ENCODE assay signal across 12 cellular contexts in the genomic region with DNA sequence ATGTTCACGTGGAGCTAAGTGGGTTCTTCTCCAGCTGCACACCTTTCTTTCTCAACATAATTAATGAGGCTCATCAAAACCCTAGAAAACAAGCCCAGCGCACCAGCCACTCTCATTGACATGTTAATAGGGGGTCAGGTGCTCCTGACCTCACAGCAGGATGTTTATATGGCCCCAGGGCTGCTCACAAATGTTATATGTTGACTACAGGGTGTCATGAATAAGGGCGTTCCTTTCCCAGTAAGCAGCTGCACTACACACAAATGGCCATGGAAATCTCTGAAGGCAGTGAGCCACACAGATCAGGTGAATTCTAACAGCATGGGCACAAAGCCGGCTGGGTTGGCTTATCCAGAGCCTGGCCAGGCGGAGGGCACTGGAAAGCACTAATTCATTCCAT.
DNase-seq lines count a peak whose midpoint lies in the region; ATAC-seq and TF ChIP-seq lines count a peak whose summit lies in the region.
"Had no signal": no experiment of that assay in that cellular context is flagged by ENCODE, and none has a peak within 500 bp of the region (broad histone marks: within the 10 kb centered on the region; RNA-seq: fewer than 3 reads in every experiment).

No MANE protein-coding gene starts in this region.

- H3K27me3 Mint-ChIP-seq in progenitor cell of endocrine pancreas: no peaks in the 10 kb centered on the region

- no peaks in the 10 kb centered on the region for H3K27me3 ChIP-seq in HUES64 (ENCODE audit: insufficient read depth, low read length)

- H3K9me3 ChIP-seq in HUES64 (ENCODE audit: insufficient read depth, low read depth, low read length): peaks cover 4% of the 10 kb centered on the region; the same call in 1 of the 2 replicates

- H3K4me1 Mint-ChIP-seq in progenitor cell of endocrine pancreas (ENCODE audit: low read depth): peaks cover 11% of the 10 kb centered on the region

- peaks cover 4% of the 10 kb centered on the region for H3K9me3 Mint-ChIP-seq in progenitor cell of endocrine pancreas (ENCODE audit: low read depth)
- H3K9me3 Mint-ChIP-seq: natural killer cell had no signal

- TF ChIP-seq CTCF in progenitor cell of endocrine pancreas (IDR thresholded peaks at IDR 0.05; ENCODE audit: unreplicated experiment): no peak

- WGBS in HUES64: 17% methylated on average over 5 of the region's 5 CpGs

- ATAC-seq in GM18498 (IDR thresholded peaks at IDR 0.05; ENCODE audit: unreplicated experiment): no peak

- H3K4me3 Mint-ChIP-seq in progenitor cell of endocrine pancreas (ENCODE audit: low read depth): no peak overlapping the region
- H3K4me3 Mint-ChIP-seq: natural killer cell had no signal

- peaks cover 23% of the 10 kb centered on the region for H3K4me1 ChIP-seq in HUES64 (ENCODE audit: insufficient read depth, low read length)

- peak; percentile 90 for DNase-seq in NCI-H2171 treated with DMSO at 0.1 percent for 48 hours (lab: John Stamatoyannopoulos, UW)
- peak; percentile 28 for DNase-seq in cerebellum (ENCODE audit: low spot score)
- DNase-seq in progenitor cell of endocrine pancreas (ENCODE audit: low spot score, unreplicated experiment): no peak
- DNase-seq in cerebellar nuclear complex (lab: John Stamatoyannopoulos, UW): no peak
- DNase-seq in stimulated activated CD8-positive, alpha-beta memory T cell treated with anti-CD3 and anti-CD28 coated beads, Interleukin-4, amount 100 ng/mL, for 48 hours: no peak
- no peak for DNase-seq in HuH-7 (ENCODE audit: low spot score)
- DNase-seq: activated CD4-positive, alpha-beta T cell treated with anti-CD3 and anti-CD28 coated beads for 48 hours; activated effector memory CD4-positive, alpha-beta T cell treated with Interleukin-2 at 50 U/mL for 16 hours; natural killer cell; SW 1271 had no signal

- H3K36me3 Mint-ChIP-seq in progenitor cell of endocrine pancreas (ENCODE audit: insufficient read depth): peaks cover 12% of the 10 kb centered on the region
- H3K36me3 Mint-ChIP-seq: natural killer cell had no signal

- no peak overlapping the region for H3K9ac ChIP-seq in HUES64 (ENCODE audit: low read depth, low read length)

- H3K36me3 ChIP-seq in HUES64 (ENCODE audit: insufficient read depth, low read length): no peaks in the 10 kb centered on the region

- peak overlapping the region; percentile 68; the same call in 1 of the 2 replicates for H3K27ac ChIP-seq in HUES64 (ENCODE audit: low read depth, low read length)

- H3K4me3 ChIP-seq in HUES64 (ENCODE audit: low read length): no peak overlapping the region

- peak overlapping the region; percentile 60 for H3K27ac Mint-ChIP-seq in progenitor cell of endocrine pancreas

Comparison
In these comparisons a context has a peak if more than half of its experiments do, and no peak if none do; other contexts are left out.
1. DNase-seq: peak in NCI-H2171 treated with DMSO at 0.1 percent for 48 hours (single experiment) and cerebellum (single experiment); none in progenitor cell of endocrine pancreas (single experiment), cerebellar nuclear complex (0 of 2), stimulated activated CD8-positive, alpha-beta memory T cell treated with anti-CD3 and anti-CD28 coated beads, Interleukin-4, amount 100 ng/mL, for 48 hours (single experiment) and HuH-7 (single experiment).